In the genomic region with DNA sequence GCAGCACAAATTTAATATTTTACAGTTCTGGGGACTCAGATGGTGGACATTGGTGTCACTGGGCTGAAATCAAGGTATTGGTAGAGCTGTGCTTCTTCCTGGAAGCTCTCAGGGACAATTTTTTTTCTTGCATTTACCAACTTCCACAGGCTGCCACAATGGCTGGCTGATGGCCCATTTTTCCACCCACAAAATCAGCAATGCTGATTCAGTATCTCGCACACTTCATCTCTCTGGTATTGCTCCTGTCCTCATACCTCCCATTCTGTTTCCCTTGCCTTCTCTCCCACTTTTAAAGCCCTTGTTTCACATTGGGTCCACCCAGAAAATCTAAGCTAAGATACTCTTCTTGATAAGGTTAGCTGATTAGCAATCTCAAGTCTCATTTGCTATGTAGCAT, we compare ENCODE assay signal across 20 cellular contexts.
"Had no signal": no experiment of that assay in that cellular context is flagged by ENCODE, and none has a peak within 500 bp of the region (broad histone marks: within the 10 kb centered on the region; RNA-seq: fewer than 3 reads in every experiment).

No MANE protein-coding gene starts in this region.

- H3K4me1 Mint-ChIP-seq: endodermal cell; natural killer cell; neural crest cell; stimulated activated naive CD8-positive, alpha-beta T cell treated with anti-CD3 and anti-CD28 coated beads, Interleukin-15, amount 100 ng/mL, for 72 hours had no signal

- H3K27ac Mint-ChIP-seq: endodermal cell; natural killer cell; stimulated activated naive B cell treated with anti-CD40 and anti-IgM and Interleukin-4, amounts not matched to agents 10 μg/mL and 1 μg/mL and 100 μg/mL, for 72 hours; stimulated activated naive CD8-positive, alpha-beta T cell treated with anti-CD3 and anti-CD28 coated beads, Interleukin-15, amount 100 ng/mL, for 72 hours had no signal

- H3K36me3 Mint-ChIP-seq: natural killer cell; stimulated activated naive B cell treated with anti-CD40 and anti-IgM and Interleukin-4, amounts not matched to agents 10 μg/mL and 1 μg/mL and 100 μg/mL, for 72 hours had no signal

- H3K27me3 ChIP-seq: heart left ventricle, spleen, testis, tibial nerve, upper lobe of right lung, vagina had no signal

- H3K4me3 ChIP-seq: heart left ventricle, mucosa of descending colon, spleen, testis, tibial nerve, upper lobe of right lung, vagina had no signal

- H3K27ac ChIP-seq: heart left ventricle, spleen, testis, tibial nerve, upper lobe of right lung, vagina had no signal

- H3K4me1 ChIP-seq: heart left ventricle, spleen, testis, tibial nerve, upper lobe of right lung, vagina had no signal

- H3K36me3 ChIP-seq: heart left ventricle, spleen, tibial nerve, upper lobe of right lung, vagina had no signal

- H3K9me3 Mint-ChIP-seq: endodermal cell; neural crest cell; stimulated activated naive B cell treated with anti-CD40 and anti-IgM and Interleukin-4, amounts not matched to agents 10 μg/mL and 1 μg/mL and 100 μg/mL, for 72 hours; stimulated activated naive CD8-positive, alpha-beta T cell treated with anti-CD3 and anti-CD28 coated beads, Interleukin-15, amount 100 ng/mL, for 72 hours had no signal

- DNase-seq: effector CD4-positive, alpha-beta T cell; endodermal cell; heart left ventricle; hypothalamus; kidney glomerular epithelial cell; mucosa of descending colon; natural killer cell; posterior cingulate gyrus; spleen; stimulated activated CD4-positive, alpha-beta T cell treated with anti-CD3 and anti-CD28 coated beads, Interleukin-2, amount 100 ng/mL, for 24 hours; stimulated activated CD4-positive, alpha-beta T cell treated with anti-CD3 and anti-CD28 coated beads, Interleukin-4, amount 100 ng/mL, for 4 hours; stimulated activated naive B cell treated with anti-CD40 and anti-IgM and Interleukin-4, amounts not matched to agents 10 μg/mL and 1 μg/mL and 100 μg/mL, for 72 hours; stimulated activated naive CD8-positive, alpha-beta T cell treated with anti-CD3 and anti-CD28 coated beads, Interleukin-15, amount 100 ng/mL, for 72 hours; testis; upper lobe of right lung had no signal

- H3K9me3 ChIP-seq: heart left ventricle, mucosa of descending colon, testis, tibial nerve, upper lobe of right lung, vagina had no signal

- H3K27me3 Mint-ChIP-seq: stimulated activated naive B cell treated with anti-CD40 and anti-IgM and Interleukin-4, amounts not matched to agents 10 μg/mL and 1 μg/mL and 100 μg/mL, for 72 hours; stimulated activated naive CD8-positive, alpha-beta T cell treated with anti-CD3 and anti-CD28 coated beads, Interleukin-15, amount 100 ng/mL, for 72 hours had no signal

- ATAC-seq: esophagus mucosa; heart left ventricle; mucosa of descending colon; natural killer cell; sciatic nerve; stimulated activated naive B cell treated with anti-CD40 and anti-IgM and Interleukin-4, amounts not matched to agents 10 μg/mL and 1 μg/mL and 100 μg/mL, for 72 hours; stimulated activated naive CD8-positive, alpha-beta T cell treated with anti-CD3 and anti-CD28 coated beads, Interleukin-15, amount 100 ng/mL, for 72 hours; upper lobe of right lung had no signal

- H3K4me3 Mint-ChIP-seq: endodermal cell; natural killer cell; neural crest cell; stimulated activated naive B cell treated with anti-CD40 and anti-IgM and Interleukin-4, amounts not matched to agents 10 μg/mL and 1 μg/mL and 100 μg/mL, for 72 hours; stimulated activated naive CD8-positive, alpha-beta T cell treated with anti-CD3 and anti-CD28 coated beads, Interleukin-15, amount 100 ng/mL, for 72 hours had no signal
